In the genomic region with DNA sequence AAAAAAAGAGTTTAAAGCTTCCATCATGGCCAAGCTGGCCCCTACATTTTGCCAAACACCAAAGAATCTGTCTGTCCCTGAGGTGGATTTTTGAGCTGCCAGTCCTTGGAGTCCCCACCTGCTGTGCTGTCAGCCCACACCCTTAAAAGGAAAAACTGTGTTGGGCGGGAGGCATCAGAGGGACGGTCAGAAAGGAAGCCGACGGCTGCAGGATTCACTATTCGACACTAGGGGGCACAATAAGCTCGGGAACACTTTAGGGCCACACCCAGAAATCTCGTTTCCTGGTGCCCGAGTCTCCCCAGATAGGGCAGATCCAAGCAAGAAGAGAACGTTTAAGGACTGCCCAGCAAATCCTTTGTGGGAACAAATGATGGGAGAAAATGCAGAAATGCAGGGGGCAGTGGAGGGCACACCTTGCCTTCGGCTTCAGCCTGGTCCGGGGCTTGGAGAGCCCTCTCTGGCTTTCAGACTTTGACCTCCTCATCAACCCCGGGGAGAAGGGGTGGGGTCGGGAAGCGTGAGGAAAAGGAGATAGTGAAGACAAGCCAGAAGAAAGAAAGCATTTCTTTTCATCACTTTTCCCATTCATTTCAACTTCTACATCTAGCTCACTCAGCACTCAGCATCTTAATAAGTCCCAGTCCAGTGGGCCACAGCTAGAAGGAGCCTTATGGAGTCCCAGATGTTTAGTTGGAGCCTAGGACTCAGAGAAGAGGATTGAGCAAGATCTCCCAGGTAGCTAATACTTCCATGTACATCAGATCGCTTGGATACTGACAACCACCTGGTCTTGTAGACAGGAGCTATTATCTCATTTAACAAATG, we compare ENCODE assay signal across 8 cellular contexts. TPM values are rescaled to one million over a fixed set of nuclear protein-coding genes. Genes with fewer than 3 reads are reported as not detected.
DNase-seq lines count a peak whose midpoint lies in the region; ATAC-seq and TF ChIP-seq lines count a peak whose summit lies in the region.

No MANE protein-coding gene starts in this region.

- no peaks in the 10 kb centered on the region for H3K27me3 ChIP-seq in CD8-positive, alpha-beta memory T cell (ENCODE audit: insufficient read depth, low read length, poor library complexity, severe bottlenecking)
- H3K27me3 ChIP-seq in IMR-90 (ENCODE audit: control insufficient read depth, insufficient read depth, low read length) (no peaks in the 10 kb centered on the region), OCI-LY3 (ENCODE audit: low read depth, low read length) (no peaks in the 10 kb centered on the region), mucosa of rectum (ENCODE audit: control insufficient read depth in 2 of 2, insufficient read depth in 2 of 2, low read length in 2 of 2) (no peaks in the 10 kb centered on the region)

- H4K91ac ChIP-seq in IMR-90 (ENCODE audit: insufficient read depth, low read depth, low read length) = peak overlapping the region; percentile 95

- H3K9ac ChIP-seq in IMR-90 (ENCODE audit: low read depth, low read length) (peak overlapping the region; percentile 71), OCI-LY3 (ENCODE audit: low read length) (peak overlapping the region; percentile 65), mucosa of rectum (ENCODE audit: low read depth in 1 of 2, low read length in 2 of 2) (peak overlapping the region; percentile 67 to 72)

- dilution Hi-C loops in IMR-90 (cut with HindIII; ENCODE audit: low sequenced_read_pairs, unreplicated experiment) = no loop called here

- no peaks in the 10 kb centered on the region for H3K79me2 ChIP-seq in OCI-LY3 (ENCODE audit: low read length)

- in situ Hi-C loops in IMR-90 (cut with MboI; ENCODE audit: low sequenced_read_pairs) = loop anchor here (5.0 kb wide), 3 partner anchors 71 to 316 kb away; partner anchors contain the start of genes CAPZA1, RHOC and ST7L

- peak overlapping the region; percentile 75 for H2BK5ac ChIP-seq in IMR-90 (ENCODE audit: low read depth, low read length, poor library complexity, severe bottlenecking)

- peak overlapping the region; percentile 79 for H3K56ac ChIP-seq in IMR-90 (ENCODE audit: extremely low read depth, insufficient read depth, low read length)

- POLR2A ChIA-PET in CD8-positive, alpha-beta memory T cell (lab: Charles Lee) = interaction anchor here (0.6 kb wide), 1 partner anchor 121 kb away, joined by 5 read pairs; no protein-coding TSS in a partner anchor
- POLR2A ChIA-PET in IMR-90 (lab: Charles Lee; ENCODE audit: unreplicated experiment) = no interaction called here

- H2AK9ac ChIP-seq in IMR-90 (replicated peaks; ENCODE audit: low read depth, low read length, poor library complexity) = peak overlapping the region; percentile 68

- H3K9me1 ChIP-seq in IMR-90 (ENCODE audit: insufficient read depth, low read length) = peaks cover 8% of the 10 kb centered on the region

- H3K27ac Mint-ChIP-seq in CD8-positive, alpha-beta memory T cell = no peak overlapping the region

- TF ChIP-seq CTCF in IMR-90 (conservative IDR thresholded peaks at IDR 0.05; ENCODE audit: low read depth, low read length) = peak; percentile 97
- TF ChIP-seq CTCF in OCI-LY3 (IDR thresholded peaks at IDR 0.05; ENCODE audit: low read depth, low read length) = peak; percentile 84

- peak overlapping the region in 5 of 7 donors; percentile 15 to 49 (median 45) for H3K4me3 Mint-ChIP-seq in CD8-positive, alpha-beta memory T cell

- H2BK15ac ChIP-seq in IMR-90 (ENCODE audit: low read depth, low read length) = peak overlapping the region; percentile 89; the same call in 2 of the 3 replicates

- peak overlapping the region; percentile 84 to 85 for H4K8ac ChIP-seq in IMR-90 (ENCODE audit: low read depth in 2 of 2, low read length in 2 of 2)

- peaks cover 10 to 26% of the 10 kb centered on the region in 2 experiments; a peak in 3 of 4 replicates for H3K79me1 ChIP-seq in IMR-90 (ENCODE audit: low read depth in 1 of 2, low read length in 2 of 2)

- H2AFZ ChIP-seq in IMR-90 (replicated peaks; ENCODE audit: low read length, poor library complexity) = peak overlapping the region; percentile 93
- peak overlapping the region; percentile 98 for H2AFZ ChIP-seq in OCI-LY3 (ENCODE audit: low read depth, low read length)

- intact Hi-C loops in IMR-90 (cut with micrococcal nuclease) = loop anchor here (1.0 kb wide), 3 partner anchors 223 to 316 kb away; partner anchors contain the start of genes MOV10 and RHOC

- peak overlapping the region; percentile 91 for H3K14ac ChIP-seq in IMR-90 (replicated peaks; ENCODE audit: low read depth, low read length)

- DNase-seq in CD8-positive, alpha-beta memory T cell = peak; percentile 60 to 82 (median 71)
- peak; percentile 90 for DNase-seq in IMR-90
- DNase-seq in activated T-cell treated with anti-CD3 and anti-CD28 coated beads for 24 hours (ENCODE audit: low read depth) = peak; percentile 78
- DNase-seq in epithelial cell of prostate (ENCODE audit: low read depth, low spot score) = peak; percentile 43
- peak; percentile 56 for DNase-seq in stimulated activated CD8-positive, alpha-beta memory T cell treated with anti-CD3 and anti-CD28 coated beads, Interleukin-4, amount 100 ng/mL, for 24 hours (ENCODE audit: low read depth)

- H3K9me3 ChIP-seq in CD8-positive, alpha-beta memory T cell (ENCODE audit: low read length) = no peaks in the 10 kb centered on the region
- H3K9me3 ChIP-seq in IMR-90 (ENCODE audit: control insufficient read depth, insufficient read depth, low read length) (no peaks in the 10 kb centered on the region), OCI-LY3 (ENCODE audit: insufficient read depth, low read length) (no peaks in the 10 kb centered on the region), mucosa of rectum (ENCODE audit: control insufficient read depth in 2 of 2, low read length in 2 of 2) (no peaks in the 10 kb centered on the region)

- H4K5ac ChIP-seq in IMR-90 (ENCODE audit: low read depth, low read length) = peak overlapping the region; percentile 66

- ATAC-seq in GM21390 (IDR thresholded peaks at IDR 0.05; ENCODE audit: unreplicated experiment) = peak; percentile 58
- ATAC-seq in IMR-90 (ENCODE audit: low read depth) = peak; percentile 73

- H3K36me3 Mint-ChIP-seq in CD8-positive, alpha-beta memory T cell = peaks cover 0 to under 1% (median 0%) of the 10 kb centered on the region in 3 donors

- no peaks in the 10 kb centered on the region for H3K9me3 Mint-ChIP-seq in CD8-positive, alpha-beta memory T cell

- H3K36me3 ChIP-seq in CD8-positive, alpha-beta memory T cell (ENCODE audit: insufficient read depth, low read length) = no peaks in the 10 kb centered on the region
- H3K36me3 ChIP-seq in IMR-90 (ENCODE audit: control insufficient read depth, insufficient read depth, low read length) (no peaks in the 10 kb centered on the region), OCI-LY3 (replicated peaks; ENCODE audit: low read depth, low read length) (no peaks in the 10 kb centered on the region), mucosa of rectum (ENCODE audit: control insufficient read depth in 2 of 2, insufficient read depth in 2 of 2, low read length in 2 of 2) (no peaks in the 10 kb centered on the region)

- H3K18ac ChIP-seq in IMR-90 (ENCODE audit: low read depth, low read length) = peak overlapping the region; percentile 49; the same call in 1 of the 2 replicates

- WGBS in IMR-90 (ENCODE audit: extremely low coverage in 2 of 2, insufficient read length in 1 of 2), 2 experiments = 0% methylated on average over 6 of the region's 15 CpGs; no CpG with 5 or more reads in 1 of the 2 experiments

- CTCF ChIA-PET in CD8-positive, alpha-beta memory T cell (lab: Charles Lee) = interaction anchor here (0.6 to 4.6 kb wide), 28 partner anchors 9 to 329 kb away, joined by 3 to 77 read pairs (median 5); partner anchors contain the start of genes MOV10 and PPM1J
- CTCF ChIA-PET in IMR-90 (lab: Yijun Ruan, JAX) = interaction anchor here (0.6 to 2.6 kb wide), 20 partner anchors 10 to 1238 kb away, joined by 3 to 14 read pairs (median 4); partner anchors contain the start of genes MOV10 and ST7L

- peak overlapping the region; percentile 87 for H3K4ac ChIP-seq in IMR-90 (ENCODE audit: low read depth, low read length)

- no peak overlapping the region for H3K27ac ChIP-seq in CD8-positive, alpha-beta memory T cell (ENCODE audit: low read depth, low read length)
- H3K27ac ChIP-seq in IMR-90 (ENCODE audit: insufficient read depth, low read length) = peak overlapping the region; percentile 75
- no peak overlapping the region for H3K27ac ChIP-seq in OCI-LY3 (ENCODE audit: low read length)
- peak overlapping the region; percentile 97 for H3K27ac ChIP-seq in epithelial cell of prostate
- H3K27ac ChIP-seq in mucosa of rectum (ENCODE audit: low read depth in 2 of 2, low read length in 2 of 2) = peak overlapping the region; percentile 84 to 87

- peak; percentile 98 for TF ChIP-seq RAD21 in IMR-90 (IDR thresholded peaks at IDR 0.05; ENCODE audit: low read length)

- H3K4me1 Mint-ChIP-seq in CD8-positive, alpha-beta memory T cell = peaks cover 10 to 14% (median 14%) of the 10 kb centered on the region in 3 donors

- H3K27me3 Mint-ChIP-seq in CD8-positive, alpha-beta memory T cell = peaks cover 32 to 53% of the 10 kb centered on the region in 2 donors

- peak overlapping the region; percentile 74 for H2AK5ac ChIP-seq in IMR-90 (ENCODE audit: low read depth, low read length)

- peak overlapping the region; percentile 94 for H2BK120ac ChIP-seq in IMR-90 (ENCODE audit: low read depth, low read length)

- no TSS peak for BruUV-seq in IMR-90 (replicated peaks; lab: Mats Ljungman, UMichigan)

- H3K23ac ChIP-seq in IMR-90 (ENCODE audit: low read depth, low read length) = peak overlapping the region; percentile 76

- H4K20me1 ChIP-seq in IMR-90 (ENCODE audit: insufficient read depth, low read length) (no peaks in the 10 kb centered on the region), OCI-LY3 (ENCODE audit: insufficient read depth, low read length) (no peaks in the 10 kb centered on the region)

- no peak overlapping the region for H3K4me3 ChIP-seq in CD8-positive, alpha-beta memory T cell (ENCODE audit: low read length)
- H3K4me3 ChIP-seq in IMR-90 (ENCODE audit: insufficient read depth, low read depth, low read length) (peak overlapping the region; percentile 13), OCI-LY3 (ENCODE audit: low read length) (peak overlapping the region; percentile 79), mucosa of rectum (ENCODE audit: low read length in 2 of 2) (peak overlapping the region; percentile 70 to 81)

- peak overlapping the region; percentile 97 for H2BK20ac ChIP-seq in IMR-90 (ENCODE audit: low read depth, low read length)

- TF ChIP-seq POLR2A in IMR-90 (IDR thresholded peaks at IDR 0.05; ENCODE audit: low read depth, low read length) = peak; percentile 53; the same call in 1 of the 2 replicates

- H3K4me1 ChIP-seq in CD8-positive, alpha-beta memory T cell (ENCODE audit: insufficient read depth, low read length) = peaks cover 13% of the 10 kb centered on the region
- H3K4me1 ChIP-seq in IMR-90 (ENCODE audit: control insufficient read depth, insufficient read depth, low read length) = peaks cover 11% of the 10 kb centered on the region
- H3K4me1 ChIP-seq in OCI-LY3 (ENCODE audit: low read length) = peaks cover 31% of the 10 kb centered on the region
- H3K4me1 ChIP-seq in mucosa of rectum (ENCODE audit: control insufficient read depth in 2 of 2, insufficient read depth in 2 of 2, low read length in 2 of 2) = peaks cover 31 to 34% of the 10 kb centered on the region in 2 donors

- peak overlapping the region; percentile 58 for H3K4me2 ChIP-seq in IMR-90 (ENCODE audit: low read depth, low read length)
- peak overlapping the region; percentile 92 for H3K4me2 ChIP-seq in OCI-LY3 (ENCODE audit: low read length)

RNA-seq across cellular contexts. Expression of gene CTTNBP2NL, which starts 5.0 kb away (rescaled TPM):
- total RNA-seq in CD8-positive, alpha-beta memory T cell = 1 to 10 TPM; 2.3 to 2.5 TPM
- 0.07 TPM for polyA plus RNA-seq in CD8-positive, alpha-beta memory T cell
- total RNA-seq in IMR-90 (2012; rRNA removed) = 22.0 and 31.7 TPM in 2 replicates
- 11.0 and 12.4 TPM in 2 replicates for polyA plus RNA-seq in IMR-90 (2012; rRNA removed)
- polyA plus RNA-seq in IMR-90 (2012; cell fraction: cytosol; rRNA removed) = 2.7 and 4.7 TPM in 2 replicates
- 4.7 and 13.2 TPM in 2 replicates for polyA plus RNA-seq in IMR-90 (2012; cell fraction: nucleus; rRNA removed; ENCODE audit: low replicate concordance)

Comparison
In these comparisons a context has a peak if more than half of its experiments do, and no peak if none do; other contexts are left out.
1. H3K27ac ChIP-seq: peak in IMR-90 (single experiment), epithelial cell of prostate (single experiment) and mucosa of rectum (2 of 2); none in CD8-positive, alpha-beta memory T cell (single experiment) and OCI-LY3 (single experiment).
2. Peak in every context shown above with its lines, with median percentiles within 50 percentile points of each other: DNase-seq and H3K9ac ChIP-seq.